ENCODE assay signal across 17 cellular contexts in genomic region chr2:22377251-22377650, GRCh38.
DNase-seq lines count a peak whose midpoint lies in the region; TF ChIP-seq lines count a peak whose summit lies in the region.
"Had no signal": no experiment of that assay in that cellular context is flagged by ENCODE, and none has a peak within 500 bp of the region (broad histone marks: within the 10 kb centered on the region; RNA-seq: fewer than 3 reads in every experiment).

No MANE protein-coding gene starts in this region.

- H3K36me3 Mint-ChIP-seq in brain: no peaks in the 10 kb centered on the region
- no peaks in the 10 kb centered on the region for H3K36me3 Mint-ChIP-seq in endodermal cell (ENCODE audit: low read depth)
- H3K36me3 Mint-ChIP-seq: CD14-positive monocyte; CD8-positive, alpha-beta T cell had no signal

- no peaks in the 10 kb centered on the region for H3K9me3 Mint-ChIP-seq in brain
- H3K9me3 Mint-ChIP-seq in endodermal cell: no peaks in the 10 kb centered on the region
- H3K9me3 Mint-ChIP-seq: CD14-positive monocyte had no signal

- H3K36me3 ChIP-seq in endodermal cell (ENCODE audit: control insufficient read depth, insufficient read depth, low read length) (no peaks in the 10 kb centered on the region), mesendoderm (ENCODE audit: control insufficient read depth, insufficient read depth, low read length) (no peaks in the 10 kb centered on the region), smooth muscle cell (ENCODE audit: low read depth) (no peaks in the 10 kb centered on the region)

- no peak overlapping the region for H4K5ac ChIP-seq in mesendoderm (ENCODE audit: low read length)

- no peaks in the 10 kb centered on the region for H3K4me1 ChIP-seq in endodermal cell (ENCODE audit: control insufficient read depth, insufficient read depth, low read length)
- H3K4me1 ChIP-seq in mesendoderm (ENCODE audit: control insufficient read depth, low read depth, low read length): peaks cover 3% of the 10 kb centered on the region
- peaks cover 12% of the 10 kb centered on the region for H3K4me1 ChIP-seq in smooth muscle cell (ENCODE audit: low read depth)
- H3K4me1 ChIP-seq: A549 had no signal

- no peaks in the 10 kb centered on the region for H4K20me1 ChIP-seq in smooth muscle cell (ENCODE audit: low read depth)

- H2AFZ ChIP-seq in smooth muscle cell (ENCODE audit: low read depth): no peak overlapping the region

- H3K27ac ChIP-seq in endodermal cell (ENCODE audit: low read depth, low read length): peak overlapping the region; percentile 25
- no peak overlapping the region for H3K27ac ChIP-seq in mesendoderm (ENCODE audit: low read depth, low read length)
- no peak overlapping the region for H3K27ac ChIP-seq in smooth muscle cell (ENCODE audit: low read depth)
- H3K27ac ChIP-seq: A549 had no signal

- H3K4me3 Mint-ChIP-seq in brain: peak overlapping the region in 1 of 5 experiments; percentile 24
- no peak overlapping the region for H3K4me3 Mint-ChIP-seq in endodermal cell
- H3K4me3 Mint-ChIP-seq: CD14-positive monocyte; CD8-positive, alpha-beta T cell; HFFc6 had no signal

- 50 to 86% methylated on average over 2 to 6 of the region's 6 CpGs for WGBS in endodermal cell (ENCODE audit: insufficient coverage in 1 of 2, insufficient read length in 1 of 2), 2 experiments
- WGBS in mesendoderm (ENCODE audit: extremely low coverage, insufficient coverage, low lambda C conversion rate): no CpG with 5 or more reads among the region's 6 CpGs
- WGBS in smooth muscle cell (ENCODE audit: low lambda C conversion rate): 26% methylated on average over 6 of the region's 6 CpGs

- no peaks in the 10 kb centered on the region for H3F3A ChIP-seq in smooth muscle cell (ENCODE audit: low read depth)

- no peak overlapping the region for H2BK15ac ChIP-seq in mesendoderm (replicated peaks; ENCODE audit: low read depth)

- H3K9me3 ChIP-seq in endodermal cell (ENCODE audit: control insufficient read depth, low read length) (no peaks in the 10 kb centered on the region), smooth muscle cell (replicated peaks; ENCODE audit: low read depth) (no peaks in the 10 kb centered on the region)
- H3K9me3 ChIP-seq: A549 had no signal

- H3K4me1 Mint-ChIP-seq in brain (peaks cover 16% of the 10 kb centered on the region), endodermal cell (peaks cover 23% of the 10 kb centered on the region)
- H3K4me1 Mint-ChIP-seq: CD14-positive monocyte had no signal

- no peaks in the 10 kb centered on the region for H3K79me1 ChIP-seq in mesendoderm (ENCODE audit: low read length)

- TF ChIP-seq CTCF in brain (conservative IDR thresholded peaks at IDR 0.05) (no peak), endodermal cell (conservative IDR thresholded peaks at IDR 0.05) (no peak), smooth muscle cell (IDR thresholded peaks at IDR 0.05; ENCODE audit: borderline replicate concordance, insufficient read depth, poor library complexity, severe bottlenecking) (no peak), GM10248 (IDR thresholded peaks at IDR 0.05; ENCODE audit: control extremely low read depth, extremely low read depth, low read depth, missing control alignments) (no peak)

- H3K27me3 ChIP-seq in endodermal cell (ENCODE audit: control insufficient read depth, insufficient read depth, low read length, poor library complexity, severe bottlenecking) (no peaks in the 10 kb centered on the region), mesendoderm (ENCODE audit: insufficient read depth, low read length, poor library complexity) (no peaks in the 10 kb centered on the region), smooth muscle cell (ENCODE audit: low read depth) (no peaks in the 10 kb centered on the region)

- H3K27ac Mint-ChIP-seq in brain (peak overlapping the region in 3 of 5 experiments; percentile 19 to 72 (median 59)), endodermal cell (no peak overlapping the region)
- H3K27ac Mint-ChIP-seq: CD14-positive monocyte; CD8-positive, alpha-beta T cell; HFFc6 had no signal

- H3K23ac ChIP-seq in mesendoderm (ENCODE audit: low read length): no peak overlapping the region

- no peak overlapping the region for H3K9ac ChIP-seq in endodermal cell (ENCODE audit: extremely low read depth, low read length, poor library complexity, severe bottlenecking)
- H3K9ac ChIP-seq in mesendoderm (ENCODE audit: low read length): no peak overlapping the region
- H3K9ac ChIP-seq in smooth muscle cell (ENCODE audit: low read depth): no peak overlapping the region

- H3K79me2 ChIP-seq in mesendoderm (ENCODE audit: control insufficient read depth, insufficient read depth, low read length) (no peaks in the 10 kb centered on the region), smooth muscle cell (ENCODE audit: low read depth) (no peaks in the 10 kb centered on the region)

- no peak overlapping the region for H4K8ac ChIP-seq in mesendoderm (ENCODE audit: low read depth, low read length)

- peaks cover 8% of the 10 kb centered on the region for H3K27me3 Mint-ChIP-seq in brain
- no peaks in the 10 kb centered on the region for H3K27me3 Mint-ChIP-seq in endodermal cell (ENCODE audit: insufficient read depth)

- H2AK5ac ChIP-seq in mesendoderm (ENCODE audit: low read length): no peak overlapping the region

- H3K4me3 ChIP-seq in endodermal cell (ENCODE audit: low read length) (no peak overlapping the region), mesendoderm (ENCODE audit: low read length) (no peak overlapping the region), smooth muscle cell (no peak overlapping the region)
- H3K4me3 ChIP-seq: A549 had no signal

- H3K18ac ChIP-seq in mesendoderm (ENCODE audit: low read length): no peak overlapping the region

- no peak overlapping the region for H2BK120ac ChIP-seq in mesendoderm (ENCODE audit: low read depth, low read length)

- no peak overlapping the region for H3K4ac ChIP-seq in mesendoderm (ENCODE audit: low read depth, low read length)

- POLR2A ChIA-PET in GM10248 (lab: Yijun Ruan, JAX): no interaction called here

- no peak overlapping the region for H2BK5ac ChIP-seq in mesendoderm (ENCODE audit: low read length)

- DNase-seq in endodermal cell (no peak), mesendoderm (peak; percentile 51), smooth muscle cell (lab: John Stamatoyannopoulos, UW; ENCODE audit: unreplicated experiment) (no peak), GM10248 (ENCODE audit: extremely low spot score) (no peak), NCI-H1092 treated with DMSO at 0.1 percent for 48 hours (lab: John Stamatoyannopoulos, UW) (no peak), LoVo (ENCODE audit: low spot score) (no peak)
- DNase-seq: CD8-positive, alpha-beta T cell; COR-L47; DMS153; DMS79 treated with DMSO at 0.1 percent for 48 hours; GDM1; GOT3; HCEC 1CT; HFFc6 had no signal

- CTCF ChIA-PET in GM10248 (lab: Yijun Ruan, JAX): interaction anchor here (1.5 kb wide), 1 partner anchor 21 kb away, joined by 5 read pairs; no protein-coding TSS in a partner anchor

- H3K56ac ChIP-seq in mesendoderm (ENCODE audit: low read length): no peak overlapping the region

- H3K4me2 ChIP-seq in mesendoderm (ENCODE audit: low read length) (no peak overlapping the region), smooth muscle cell (peak overlapping the region; percentile 69)
- H3K4me2 ChIP-seq: A549 had no signal
